In genomic region chr2:126655500-126656310, GRCh38 we compare ENCODE assay signal across 1 cellular context.
TF ChIP-seq lines count a peak whose summit lies in the region.

Gene GYPC (plus strand): TSS chr2:126656158. CDS start chr2:126656264, 106 bp downstream.

TF ChIP-seq in K562, 482 proteins besides CTCF, POLR2A, EP300 and RAD21 (continued from another document and continues in another):
- TF ChIP-seq ARID4B (CRISPR knock-in tag; IDR thresholded peaks at IDR 0.05) (peak; percentile 30; the same call in 1 of the 2 replicates), CREB1 (IDR thresholded peaks at IDR 0.05) (no peak), CREB1 (CRISPR knock-in tag; IDR thresholded peaks at IDR 0.05) (no peak), VEZF1 (CRISPR knock-in tag; IDR thresholded peaks at IDR 0.05) (peak; percentile 83), MCM3 (IDR thresholded peaks at IDR 0.05) (no peak), SMARCA4 (IDR thresholded peaks at IDR 0.05) (peak; percentile 43; the same call in 1 of the 2 replicates), POU5F1 (IDR thresholded peaks at IDR 0.05; ENCODE audit: borderline replicate concordance, low read depth, low read length, partially characterized antibody) (no peak), EGR1 (conservative IDR thresholded peaks at IDR 0.05) (peak; percentile 34; the same call in 1 of the 2 replicates), LARP7 (IDR thresholded peaks at IDR 0.05) (no peak), E2F5 (CRISPR knock-in tag; IDR thresholded peaks at IDR 0.05) (no peak), ZBTB8A (IDR thresholded peaks at IDR 0.05; ENCODE audit: partially characterized antibody) (no peak), MTA2 (IDR thresholded peaks at IDR 0.05; ENCODE audit: low read depth) (no peak), NFE2L1 (tag; IDR thresholded peaks at IDR 0.05; ENCODE audit: borderline replicate concordance, low read depth) (no peak), PHTF2 (CRISPR knock-in tag; IDR thresholded peaks at IDR 0.05) (no peak), HDAC3 (IDR thresholded peaks at IDR 0.05; ENCODE audit: borderline replicate concordance, partially characterized antibody) (no peak), POLR2G (IDR thresholded peaks at IDR 0.05; ENCODE audit: low read depth, low read length) (peak; percentile 91), HEY1 (CRISPR knock-in tag; IDR thresholded peaks at IDR 0.05; ENCODE audit: borderline replicate concordance) (no peak), HDAC2 (IDR thresholded peaks at IDR 0.05) (peak; percentile 48; the same call in 1 of the 2 replicates), ZNF436 (CRISPR knock-in tag; IDR thresholded peaks at IDR 0.05) (no peak), ZNF586 (CRISPR knock-in tag; conservative IDR thresholded peaks at IDR 0.05) (no peak), ZNF253 (CRISPR knock-in tag; conservative IDR thresholded peaks at IDR 0.05) (no peak), EHMT2 (IDR thresholded peaks at IDR 0.05) (no peak), ZBTB1 (CRISPR knock-in tag; IDR thresholded peaks at IDR 0.05; ENCODE audit: borderline replicate concordance, low read depth) (no peak), HLTF (IDR thresholded peaks at IDR 0.05) (no peak), HNRNPLL (IDR thresholded peaks at IDR 0.05; ENCODE audit: low read depth, low read length, poor library complexity, severe bottlenecking) (peak; percentile 27), TEAD2 (tag; IDR thresholded peaks at IDR 0.05) (no peak), ZNF766 (CRISPR knock-in tag; conservative IDR thresholded peaks at IDR 0.05) (no peak), GTF2F1 (IDR thresholded peaks at IDR 0.05; ENCODE audit: low read depth, low read length) (no peak), CBFA2T3 (IDR thresholded peaks at IDR 0.05) (peak; percentile 21), JUND (IDR thresholded peaks at IDR 0.05; ENCODE audit: borderline replicate concordance, low read depth, low read length) (no peak), JUND (tag; IDR thresholded peaks at IDR 0.05; ENCODE audit: borderline replicate concordance, low read depth, low read length) (no peak), FOS (IDR thresholded peaks at IDR 0.05; ENCODE audit: extremely low read depth, insufficient read length) (no peak), ZBTB11 (CRISPR knock-in tag; IDR thresholded peaks at IDR 0.05) (0 out of 6 replicates have a peak, but pooled peaks of 1 of the 3 experiments have one; percentile 25), TOE1 (IDR thresholded peaks at IDR 0.05; ENCODE audit: borderline replicate concordance) (0 out of 2 replicates have a peak, but pooled peaks have one; percentile 8), TOE1 (CRISPR knock-in tag; IDR thresholded peaks at IDR 0.05; ENCODE audit: borderline replicate concordance, low read depth) (no peak), ELF2 (CRISPR knock-in tag; IDR thresholded peaks at IDR 0.05) (no peak), CHD2 (IDR thresholded peaks at IDR 0.05; ENCODE audit: low read depth, low read length) (no peak), THAP7 (CRISPR knock-in tag; IDR thresholded peaks at IDR 0.05) (no peak), POLR2AphosphoS5 (IDR thresholded peaks at IDR 0.05; ENCODE audit: control insufficient read depth, insufficient read depth, low read depth, low read length) (no peak), RBM22 (IDR thresholded peaks at IDR 0.05; ENCODE audit: low read depth, low read length, poor library complexity, severe bottlenecking) (no peak)
- TF ChIP-seq, protein P1, sequence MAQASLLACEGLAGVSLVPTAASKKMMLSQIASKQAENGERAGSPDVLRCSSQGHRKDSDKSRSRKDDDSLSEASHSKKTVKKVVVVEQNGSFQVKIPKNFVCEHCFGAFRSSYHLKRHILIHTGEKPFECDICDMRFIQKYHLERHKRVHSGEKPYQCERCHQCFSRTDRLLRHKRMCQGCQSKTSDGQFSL (CRISPR knock-in tag; IDR thresholded peaks at IDR 0.05) = no peak
- TF ChIP-seq, protein P1 (tag; IDR thresholded peaks at IDR 0.05) = no peak
- TF ChIP-seq, protein P2, sequence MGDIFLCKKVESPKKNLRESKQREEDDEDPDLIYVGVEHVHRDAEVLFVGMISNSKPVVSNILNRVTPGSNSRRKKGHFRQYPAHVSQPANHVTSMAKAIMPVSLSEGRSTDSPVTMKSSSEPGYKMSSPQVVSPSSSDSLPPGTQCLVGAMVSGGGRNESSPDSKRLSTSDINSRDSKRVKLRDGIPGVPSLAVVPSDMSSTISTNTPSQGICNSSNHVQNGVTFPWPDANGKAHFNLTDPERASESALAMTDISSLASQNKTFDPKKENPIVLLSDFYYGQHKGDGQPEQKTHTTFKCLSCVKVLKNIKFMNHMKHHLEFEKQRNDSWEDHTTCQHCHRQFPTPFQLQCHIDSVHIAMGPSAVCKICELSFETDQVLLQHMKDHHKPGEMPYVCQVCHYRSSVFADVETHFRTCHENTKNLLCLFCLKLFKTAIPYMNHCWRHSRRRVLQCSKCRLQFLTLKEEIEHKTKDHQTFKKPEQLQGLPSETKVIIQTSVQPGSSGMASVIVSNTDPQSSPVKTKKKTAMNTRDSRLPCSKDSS (IDR thresholded peaks at IDR 0.05; ENCODE audit: low read depth, partially characterized antibody) = no peak
- TF ChIP-seq, protein P3, sequence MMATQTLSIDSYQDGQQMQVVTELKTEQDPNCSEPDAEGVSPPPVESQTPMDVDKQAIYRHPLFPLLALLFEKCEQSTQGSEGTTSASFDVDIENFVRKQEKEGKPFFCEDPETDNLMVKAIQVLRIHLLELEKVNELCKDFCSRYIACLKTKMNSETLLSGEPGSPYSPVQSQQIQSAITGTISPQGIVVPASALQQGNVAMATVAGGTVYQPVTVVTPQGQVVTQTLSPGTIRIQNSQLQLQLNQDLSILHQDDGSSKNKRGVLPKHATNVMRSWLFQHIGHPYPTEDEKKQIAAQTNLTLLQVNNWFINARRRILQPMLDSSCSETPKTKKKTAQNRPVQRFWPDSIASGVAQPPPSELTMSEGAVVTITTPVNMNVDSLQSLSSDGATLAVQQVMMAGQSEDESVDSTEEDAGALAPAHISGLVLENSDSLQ (IDR thresholded peaks at IDR 0.05) = peak; percentile 46
- TF ChIP-seq, protein P4, sequence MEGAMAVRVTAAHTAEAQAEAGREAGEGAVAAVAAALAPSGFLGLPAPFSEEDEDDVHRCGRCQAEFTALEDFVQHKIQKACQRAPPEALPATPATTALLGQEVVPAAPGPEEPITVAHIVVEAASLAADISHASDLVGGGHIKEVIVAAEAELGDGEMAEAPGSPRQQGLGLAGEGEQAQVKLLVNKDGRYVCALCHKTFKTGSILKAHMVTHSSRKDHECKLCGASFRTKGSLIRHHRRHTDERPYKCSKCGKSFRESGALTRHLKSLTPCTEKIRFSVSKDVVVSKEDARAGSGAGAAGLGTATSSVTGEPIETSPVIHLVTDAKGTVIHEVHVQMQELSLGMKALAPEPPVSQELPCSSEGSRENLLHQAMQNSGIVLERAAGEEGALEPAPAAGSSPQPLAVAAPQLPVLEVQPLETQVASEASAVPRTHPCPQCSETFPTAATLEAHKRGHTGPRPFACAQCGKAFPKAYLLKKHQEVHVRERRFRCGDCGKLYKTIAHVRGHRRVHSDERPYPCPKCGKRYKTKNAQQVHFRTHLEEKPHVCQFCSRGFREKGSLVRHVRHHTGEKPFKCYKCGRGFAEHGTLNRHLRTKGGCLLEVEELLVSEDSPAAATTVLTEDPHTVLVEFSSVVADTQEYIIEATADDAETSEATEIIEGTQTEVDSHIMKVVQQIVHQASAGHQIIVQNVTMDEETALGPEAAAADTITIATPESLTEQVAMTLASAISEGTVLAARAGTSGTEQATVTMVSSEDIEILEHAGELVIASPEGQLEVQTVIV (CRISPR knock-in tag; IDR thresholded peaks at IDR 0.05; ENCODE audit: borderline replicate concordance) = no peak
- TF ChIP-seq, protein P5, sequence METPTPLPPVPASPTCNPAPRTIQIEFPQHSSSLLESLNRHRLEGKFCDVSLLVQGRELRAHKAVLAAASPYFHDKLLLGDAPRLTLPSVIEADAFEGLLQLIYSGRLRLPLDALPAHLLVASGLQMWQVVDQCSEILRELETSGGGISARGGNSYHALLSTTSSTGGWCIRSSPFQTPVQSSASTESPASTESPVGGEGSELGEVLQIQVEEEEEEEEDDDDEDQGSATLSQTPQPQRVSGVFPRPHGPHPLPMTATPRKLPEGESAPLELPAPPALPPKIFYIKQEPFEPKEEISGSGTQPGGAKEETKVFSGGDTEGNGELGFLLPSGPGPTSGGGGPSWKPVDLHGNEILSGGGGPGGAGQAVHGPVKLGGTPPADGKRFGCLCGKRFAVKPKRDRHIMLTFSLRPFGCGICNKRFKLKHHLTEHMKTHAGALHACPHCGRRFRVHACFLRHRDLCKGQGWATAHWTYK (CRISPR knock-in tag; IDR thresholded peaks at IDR 0.05) = peak; percentile 51; the same call in 1 of the 2 replicates
